Comparison of ENCODE assay signal across 23 cellular contexts in the genomic region with DNA sequence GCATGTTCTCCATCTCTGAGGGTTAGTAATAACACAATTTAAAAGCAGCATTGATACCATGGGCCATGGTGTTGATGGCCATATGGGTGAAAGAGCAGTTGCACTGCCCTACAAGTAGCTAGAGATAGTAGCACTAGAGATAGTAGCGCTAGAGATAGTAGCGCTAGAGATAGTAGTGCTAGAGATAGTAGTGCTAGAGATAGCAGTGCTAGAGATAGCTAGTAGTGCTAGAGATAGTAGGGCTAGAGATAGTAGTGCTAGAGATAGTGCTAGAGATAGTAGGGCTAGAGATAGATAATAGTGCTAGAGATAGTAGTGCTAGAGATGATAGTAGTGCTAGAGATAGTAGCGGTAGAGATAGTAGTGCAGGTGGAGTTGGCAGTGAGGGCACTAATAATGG. TPM values are rescaled to one million over a fixed set of nuclear protein-coding genes. Genes with fewer than 3 reads are reported as not detected.
"Had no signal": no experiment of that assay in that cellular context is flagged by ENCODE, and none has a peak within 500 bp of the region (broad histone marks: within the 10 kb centered on the region; RNA-seq: fewer than 3 reads in every experiment).

No MANE protein-coding gene starts in this region.

- H3K9me3 ChIP-seq: colonic mucosa, esophagus squamous epithelium, gastrocnemius medialis, left lung, lower lobe of right lung had no signal

- FAIRE-seq: endometrium, islet of Langerhans, keratinocyte had no signal

- H3K4me1 ChIP-seq: colonic mucosa, esophagus squamous epithelium, gastrocnemius medialis, heart right ventricle, left lung, lower lobe of right lung had no signal

- H3K4me3 ChIP-seq: colonic mucosa, esophagus squamous epithelium, gastrocnemius medialis, heart right ventricle, left lung, lower lobe of right lung had no signal

- DNase-seq: colonic mucosa; cortex of kidney; effector CD8-positive, alpha-beta T cell; effector memory CD8-positive, alpha-beta T cell; endodermal cell; erythroblast; esophagus squamous epithelium; foreskin fibroblast; foreskin melanocyte; gastrocnemius medialis; heart right ventricle; hippocampal formation; left cardiac atrium; left lung; left ventricle myocardium superior; lower lobe of right lung; mesenchymal stem cell; midbrain; naive thymus-derived CD4-positive, alpha-beta T cell had no signal

- H3K27me3 ChIP-seq: colonic mucosa, esophagus squamous epithelium, gastrocnemius medialis, left lung had no signal

- H3K36me3 ChIP-seq: colonic mucosa, esophagus squamous epithelium, gastrocnemius medialis, heart right ventricle, left lung, lower lobe of right lung had no signal

- H3K27ac ChIP-seq: colonic mucosa, epithelial cell of prostate, esophagus squamous epithelium, gastrocnemius medialis, heart right ventricle, left lung, lower lobe of right lung had no signal

RNA-seq across cellular contexts. Expression of gene KLHL14, which starts 39.5 kb away (rescaled TPM):
- polyA plus RNA-seq: keratinocyte had no signal
